Comparison of ENCODE assay signal across 10 cellular contexts in the genomic region with DNA sequence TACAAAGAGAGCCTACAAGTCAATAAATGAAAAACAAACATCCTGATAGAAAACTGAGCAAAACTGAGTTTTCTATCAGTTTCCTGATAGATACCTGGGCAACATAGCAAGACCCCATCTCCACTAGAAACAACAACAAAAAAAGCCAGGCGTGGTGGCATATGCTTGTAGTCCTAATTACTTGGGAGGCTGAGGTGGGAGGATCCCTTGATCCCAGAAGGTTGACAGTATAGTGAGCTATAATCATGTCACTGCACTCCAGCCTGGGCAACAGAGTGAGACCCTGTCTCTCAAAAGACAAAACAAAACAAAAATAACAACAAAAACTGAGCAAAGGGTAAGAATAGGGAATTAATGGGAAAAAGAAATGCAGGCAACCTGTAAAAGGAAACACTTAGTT.
"Had no signal": no experiment of that assay in that cellular context is flagged by ENCODE, and none has a peak within 500 bp of the region (broad histone marks: within the 10 kb centered on the region; RNA-seq: fewer than 3 reads in every experiment).

No MANE protein-coding gene starts in this region.

- H3K4me3 Mint-ChIP-seq: GM23338, H9, HFFc6, IgD-negative memory B cell had no signal

- H2AFZ ChIP-seq: GM23338 had no signal

- H3K4me2 ChIP-seq: GM23338 had no signal

- FAIRE-seq: H1, H54, HepG2 had no signal

- H3K9me3 Mint-ChIP-seq: GM23338, H9 had no signal

- H3K27ac ChIP-seq: HL-60 had no signal

- H3K27ac Mint-ChIP-seq: GM23338, H9, HFFc6, IgD-negative memory B cell had no signal

- H3K27me3 Mint-ChIP-seq: IgD-negative memory B cell had no signal

- ATAC-seq: GM23338, HepG2 had no signal

- H3K4me3 ChIP-seq: GM23338 had no signal

- DNase-seq: H9, HCEC 1CT, HFFc6, KG1 had no signal
